1 cellular context compared by ENCODE assay signal in the genomic region with DNA sequence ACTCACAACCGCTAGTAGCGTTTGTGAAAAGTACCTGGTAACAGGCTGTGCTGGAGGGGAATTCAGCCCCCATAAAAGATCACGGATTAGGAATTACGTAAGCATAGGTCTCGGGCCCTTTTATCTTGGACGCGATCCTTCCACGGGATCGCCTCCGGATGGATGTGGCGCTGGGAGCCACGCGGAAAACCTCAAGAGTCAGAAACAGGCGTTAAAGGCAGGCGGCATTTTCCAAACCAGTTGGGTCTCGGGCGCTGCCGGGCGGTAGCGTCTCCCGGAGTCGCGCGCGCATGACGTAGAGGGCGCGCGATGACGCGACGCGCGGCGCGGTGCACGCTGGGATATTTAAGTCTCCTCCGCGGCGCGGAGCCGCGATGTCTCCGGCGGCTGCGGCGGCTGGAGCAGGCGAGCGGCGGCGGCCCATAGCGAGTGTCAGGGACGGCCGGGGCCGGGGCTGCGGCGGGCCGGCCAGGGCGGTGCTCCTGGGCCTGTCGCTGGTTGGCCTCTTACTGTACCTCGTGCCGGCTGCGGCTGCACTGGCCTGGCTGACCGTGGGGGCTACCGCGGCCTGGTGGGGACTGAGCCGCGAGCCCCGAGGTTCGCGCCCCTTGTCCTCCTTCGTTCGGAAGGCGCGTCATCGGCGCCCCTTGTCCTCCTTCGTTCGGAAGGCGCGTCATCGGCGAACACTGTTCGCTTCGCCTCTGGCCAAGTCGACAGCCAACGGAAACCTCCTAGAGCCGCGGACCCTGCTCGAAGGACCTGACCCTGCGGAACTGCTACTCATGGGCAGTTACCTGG.
TF ChIP-seq lines count a peak whose summit lies in the region.

Gene POM121, plus strand, starts transcription at position 348 of the 798 bp plus-strand sequence. Its CDS starts 27 bp downstream, at position 375.

TF ChIP-seq in HepG2, 621 proteins besides CTCF, POLR2A, EP300 and RAD21 (continued from another document and continues in another):
- TF ChIP-seq, protein P1, sequence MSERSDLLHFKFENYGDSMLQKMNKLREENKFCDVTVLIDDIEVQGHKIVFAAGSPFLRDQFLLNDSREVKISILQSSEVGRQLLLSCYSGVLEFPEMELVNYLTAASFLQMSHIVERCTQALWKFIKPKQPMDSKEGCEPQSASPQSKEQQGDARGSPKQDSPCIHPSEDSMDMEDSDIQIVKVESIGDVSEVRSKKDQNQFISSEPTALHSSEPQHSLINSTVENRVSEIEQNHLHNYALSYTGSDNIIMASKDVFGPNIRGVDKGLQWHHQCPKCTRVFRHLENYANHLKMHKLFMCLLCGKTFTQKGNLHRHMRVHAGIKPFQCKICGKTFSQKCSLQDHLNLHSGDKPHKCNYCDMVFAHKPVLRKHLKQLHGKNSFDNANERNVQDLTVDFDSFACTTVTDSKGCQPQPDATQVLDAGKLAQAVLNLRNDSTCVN (CRISPR knock-in tag; IDR thresholded peaks at IDR 0.05; ENCODE audit: borderline replicate concordance), result no peak; the same call in 1 of the 2 replicates
- TF ChIP-seq ZMAT3 (CRISPR knock-in tag; conservative IDR thresholded peaks at IDR 0.05) (no peak), MXD4 (CRISPR knock-in tag; IDR thresholded peaks at IDR 0.05) (peak; percentile 80; the same call in 1 of the 2 replicates), MIER3 (CRISPR knock-in tag; IDR thresholded peaks at IDR 0.05; ENCODE audit: borderline replicate concordance) (0 out of 2 replicates have a peak, but pooled peaks have one; percentile 82), MAFF (IDR thresholded peaks at IDR 0.05; ENCODE audit: low read depth, low read length) (no peak), NFYC (CRISPR knock-in tag; IDR thresholded peaks at IDR 0.05) (peak; percentile 31; the same call in 1 of the 2 replicates), ZNF430 (CRISPR knock-in tag; IDR thresholded peaks at IDR 0.05) (peak; percentile 53; the same call in 1 of the 2 replicates), NFKB2 (CRISPR knock-in tag; IDR thresholded peaks at IDR 0.05; ENCODE audit: borderline replicate concordance) (peak; percentile 76; the same call in 1 of the 2 replicates), AGO2 (optimal IDR thresholded peaks at IDR 0.05; ENCODE audit: low read depth, low read length) (peak; percentile 98), ZNF484 (CRISPR knock-in tag; IDR thresholded peaks at IDR 0.05; ENCODE audit: borderline replicate concordance, low read depth) (no peak), WIZ (CRISPR knock-in tag; IDR thresholded peaks at IDR 0.05) (peak; percentile 27; the same call in 1 of the 2 replicates), THAP11 (CRISPR knock-in tag; IDR thresholded peaks at IDR 0.05) (peak; percentile 90), FOXC1 (CRISPR knock-in tag; IDR thresholded peaks at IDR 0.05; ENCODE audit: borderline replicate concordance) (peak; percentile 78; the same call in 1 of the 2 replicates), FLYWCH1 (CRISPR knock-in tag; IDR thresholded peaks at IDR 0.05) (no peak), NCOA1 (CRISPR knock-in tag; IDR thresholded peaks at IDR 0.05) (0 out of 2 replicates have a peak, but pooled peaks have one; percentile 43), ZFY (CRISPR knock-in tag; IDR thresholded peaks at IDR 0.05) (peak; percentile 92), PHF8 (CRISPR knock-in tag; IDR thresholded peaks at IDR 0.05) (peak; percentile 71), HMGA1 (CRISPR knock-in tag; conservative IDR thresholded peaks at IDR 0.05) (no peak), CENPT (CRISPR knock-in tag; IDR thresholded peaks at IDR 0.05; ENCODE audit: low read depth) (no peak), SSRP1 (CRISPR knock-in tag; IDR thresholded peaks at IDR 0.05) (no peak), PHF20 (CRISPR knock-in tag; IDR thresholded peaks at IDR 0.05) (peak; percentile 92), RXRA (CRISPR knock-in tag; IDR thresholded peaks at IDR 0.05) (peak; percentile 33; the same call in 1 of the 2 replicates), RFX1 (IDR thresholded peaks at IDR 0.05) (no peak), HNRNPLL (IDR thresholded peaks at IDR 0.05; ENCODE audit: low read depth, low read length, poor library complexity, severe bottlenecking) (peak; percentile 80), FOXJ3 (CRISPR knock-in tag; IDR thresholded peaks at IDR 0.05; ENCODE audit: borderline replicate concordance) (no peak), MXD1 (CRISPR knock-in tag; IDR thresholded peaks at IDR 0.05) (peak; percentile 33; the same call in 1 of the 2 replicates), ZNF589 (CRISPR knock-in tag; conservative IDR thresholded peaks at IDR 0.05) (no peak), SRF (IDR thresholded peaks at IDR 0.05; ENCODE audit: low read depth, low read length) (peak; percentile 64; the same call in 1 of the 2 replicates), KDM5B (CRISPR knock-in tag; IDR thresholded peaks at IDR 0.05; ENCODE audit: borderline replicate concordance) (peak; percentile 86; the same call in 1 of the 2 replicates), POGZ (CRISPR knock-in tag; IDR thresholded peaks at IDR 0.05) (peak; percentile 72; the same call in 1 of the 2 replicates), ONECUT2 (CRISPR knock-in tag; IDR thresholded peaks at IDR 0.05) (no peak), ARNTL (CRISPR knock-in tag; IDR thresholded peaks at IDR 0.05) (0 out of 2 replicates have a peak, but pooled peaks have one; percentile 13), ZNF367 (CRISPR knock-in tag; IDR thresholded peaks at IDR 0.05; ENCODE audit: borderline replicate concordance) (no peak), FOXK1 (CRISPR knock-in tag; IDR thresholded peaks at IDR 0.05; ENCODE audit: borderline replicate concordance, low read depth) (peak; percentile 89; the same call in 1 of the 2 replicates), TFDP2 (CRISPR knock-in tag; IDR thresholded peaks at IDR 0.05) (peak; percentile 38; the same call in 1 of the 2 replicates), ELF3 (CRISPR knock-in tag; IDR thresholded peaks at IDR 0.05) (0 out of 2 replicates have a peak, but pooled peaks have one; percentile 27), SMAD9 (CRISPR knock-in tag; IDR thresholded peaks at IDR 0.05) (no peak), ZNF678 (CRISPR knock-in tag; IDR thresholded peaks at IDR 0.05) (peak; percentile 76; the same call in 1 of the 2 replicates), SMARCC2 (IDR thresholded peaks at IDR 0.05) (no peak), CBX5 (CRISPR knock-in tag; IDR thresholded peaks at IDR 0.05; ENCODE audit: borderline replicate concordance) (peak; percentile 41; the same call in 1 of the 2 replicates), ZNF782 (CRISPR knock-in tag; IDR thresholded peaks at IDR 0.05; ENCODE audit: borderline replicate concordance) (no peak), MYPOP (CRISPR knock-in tag; IDR thresholded peaks at IDR 0.05) (peak; percentile 40; the same call in 1 of the 2 replicates), ZBTB42 (CRISPR knock-in tag; IDR thresholded peaks at IDR 0.05) (0 out of 2 replicates have a peak, but pooled peaks have one; percentile 35), HES4 (CRISPR knock-in tag; IDR thresholded peaks at IDR 0.05; ENCODE audit: borderline replicate concordance) (peak; percentile 40; the same call in 1 of the 2 replicates), POGK (CRISPR knock-in tag; conservative IDR thresholded peaks at IDR 0.05) (no peak; the same call in 1 of the 2 replicates), PAX8 (CRISPR knock-in tag; IDR thresholded peaks at IDR 0.05; ENCODE audit: borderline replicate concordance) (0 out of 2 replicates have a peak, but pooled peaks have one; percentile 39), MTA1 (CRISPR knock-in tag; IDR thresholded peaks at IDR 0.05; ENCODE audit: borderline replicate concordance) (peak; percentile 68; the same call in 1 of the 2 replicates), ZSCAN31 (CRISPR knock-in tag; IDR thresholded peaks at IDR 0.05; ENCODE audit: low read depth) (0 out of 2 replicates have a peak, but pooled peaks have one; percentile 57), MYC (CRISPR knock-in tag; IDR thresholded peaks at IDR 0.05; ENCODE audit: borderline replicate concordance) (peak; percentile 69; the same call in 1 of the 2 replicates), SRY (CRISPR knock-in tag; IDR thresholded peaks at IDR 0.05) (no peak), KMT2B (CRISPR knock-in tag; IDR thresholded peaks at IDR 0.05) (peak; percentile 99), HOXA3 (CRISPR knock-in tag; IDR thresholded peaks at IDR 0.05) (peak; percentile 98), ISL2 (CRISPR knock-in tag; IDR thresholded peaks at IDR 0.05) (0 out of 2 replicates have a peak, but pooled peaks have one; percentile 43), ZNF280B (CRISPR knock-in tag; IDR thresholded peaks at IDR 0.05; ENCODE audit: borderline replicate concordance) (0 out of 2 replicates have a peak, but pooled peaks have one; percentile 22)
- TF ChIP-seq, protein P2, sequence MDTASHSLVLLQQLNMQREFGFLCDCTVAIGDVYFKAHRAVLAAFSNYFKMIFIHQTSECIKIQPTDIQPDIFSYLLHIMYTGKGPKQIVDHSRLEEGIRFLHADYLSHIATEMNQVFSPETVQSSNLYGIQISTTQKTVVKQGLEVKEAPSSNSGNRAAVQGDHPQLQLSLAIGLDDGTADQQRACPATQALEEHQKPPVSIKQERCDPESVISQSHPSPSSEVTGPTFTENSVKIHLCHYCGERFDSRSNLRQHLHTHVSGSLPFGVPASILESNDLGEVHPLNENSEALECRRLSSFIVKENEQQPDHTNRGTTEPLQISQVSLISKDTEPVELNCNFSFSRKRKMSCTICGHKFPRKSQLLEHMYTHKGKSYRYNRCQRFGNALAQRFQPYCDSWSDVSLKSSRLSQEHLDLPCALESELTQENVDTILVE (CRISPR knock-in tag; IDR thresholded peaks at IDR 0.05), result peak; percentile 61; the same call in 1 of the 2 replicates
- TF ChIP-seq, protein P3, sequence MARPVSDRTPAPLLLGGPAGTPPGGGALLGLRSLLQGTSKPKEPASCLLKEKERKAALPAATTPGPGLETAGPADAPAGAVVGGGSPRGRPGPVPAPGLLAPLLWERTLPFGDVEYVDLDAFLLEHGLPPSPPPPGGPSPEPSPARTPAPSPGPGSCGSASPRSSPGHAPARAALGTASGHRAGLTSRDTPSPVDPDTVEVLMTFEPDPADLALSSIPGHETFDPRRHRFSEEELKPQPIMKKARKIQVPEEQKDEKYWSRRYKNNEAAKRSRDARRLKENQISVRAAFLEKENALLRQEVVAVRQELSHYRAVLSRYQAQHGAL (CRISPR knock-in tag; IDR thresholded peaks at IDR 0.05; ENCODE audit: not compliant biosample characterization), result peak; percentile 32
- TF ChIP-seq, protein P4, sequence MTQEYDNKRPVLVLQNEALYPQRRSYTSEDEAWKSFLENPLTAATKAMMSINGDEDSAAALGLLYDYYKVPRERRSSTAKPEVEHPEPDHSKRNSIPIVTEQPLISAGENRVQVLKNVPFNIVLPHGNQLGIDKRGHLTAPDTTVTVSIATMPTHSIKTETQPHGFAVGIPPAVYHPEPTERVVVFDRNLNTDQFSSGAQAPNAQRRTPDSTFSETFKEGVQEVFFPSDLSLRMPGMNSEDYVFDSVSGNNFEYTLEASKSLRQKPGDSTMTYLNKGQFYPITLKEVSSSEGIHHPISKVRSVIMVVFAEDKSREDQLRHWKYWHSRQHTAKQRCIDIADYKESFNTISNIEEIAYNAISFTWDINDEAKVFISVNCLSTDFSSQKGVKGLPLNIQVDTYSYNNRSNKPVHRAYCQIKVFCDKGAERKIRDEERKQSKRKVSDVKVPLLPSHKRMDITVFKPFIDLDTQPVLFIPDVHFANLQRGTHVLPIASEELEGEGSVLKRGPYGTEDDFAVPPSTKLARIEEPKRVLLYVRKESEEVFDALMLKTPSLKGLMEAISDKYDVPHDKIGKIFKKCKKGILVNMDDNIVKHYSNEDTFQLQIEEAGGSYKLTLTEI (CRISPR knock-in tag; conservative IDR thresholded peaks at IDR 0.05), result no peak
